ENCODE assay signal across 8 cellular contexts in the genomic region with DNA sequence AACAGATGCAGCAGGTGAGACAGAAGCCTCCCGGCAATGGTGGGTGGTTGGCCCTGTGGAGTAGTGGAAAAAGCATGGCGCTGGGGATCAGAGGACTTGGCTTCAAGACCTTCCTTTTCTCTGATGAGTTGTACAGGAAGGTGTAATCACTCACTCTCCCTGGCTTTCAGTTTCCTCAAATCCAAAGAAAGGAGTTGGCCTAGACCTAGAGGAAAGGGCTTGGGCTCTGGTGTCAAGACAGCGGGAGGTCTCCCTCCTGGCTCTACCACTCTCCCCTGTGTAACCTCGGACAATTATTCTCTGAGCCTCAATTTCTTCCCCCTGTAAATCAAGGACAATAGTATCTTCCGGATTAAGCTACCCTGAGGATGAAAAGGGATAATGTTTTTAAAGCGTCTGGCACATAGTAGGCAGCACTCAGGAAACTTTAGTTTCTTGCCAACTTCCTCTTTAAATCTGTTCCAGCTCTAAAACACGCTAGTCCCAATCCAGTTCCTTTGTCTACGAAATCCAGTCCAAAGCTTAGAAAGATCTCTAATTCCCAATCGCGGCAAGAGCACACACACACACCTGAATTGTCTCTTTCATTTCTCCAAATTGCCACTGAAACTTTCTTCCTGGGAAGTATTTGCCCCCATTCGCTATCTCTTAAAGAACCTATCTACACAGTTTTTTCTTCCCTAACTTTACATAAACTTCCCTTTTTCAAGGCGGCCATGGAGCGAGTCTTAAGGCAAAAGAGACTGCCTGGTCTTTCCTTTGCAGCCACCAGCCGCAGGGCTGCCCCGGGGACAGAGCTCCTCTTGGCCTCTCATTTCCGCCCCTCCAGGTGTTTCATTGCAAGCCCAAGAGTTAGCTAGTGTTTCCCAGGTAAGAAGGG. TPM values are rescaled to one million over a fixed set of nuclear protein-coding genes. Genes with fewer than 3 reads are reported as not detected.
DNase-seq lines count a peak whose midpoint lies in the region; ATAC-seq and TF ChIP-seq lines count a peak whose summit lies in the region.

No MANE protein-coding gene starts in this region.

- H3K4me2 ChIP-seq in fibroblast of lung (ENCODE audit: extremely low read depth, insufficient read depth, low read length), result no peak overlapping the region

- no peak for TF ChIP-seq CTCF in fibroblast of lung (conservative IDR thresholded peaks at IDR 0.05 in 1 of 2, IDR thresholded peaks at IDR 0.05 in 1 of 2; ENCODE audit: low read depth in 1 of 2, low read length in 2 of 2)
- no peak for TF ChIP-seq CTCF in retinal pigment epithelial cell (conservative IDR thresholded peaks at IDR 0.05; ENCODE audit: low read depth, low read length)

- H3K9ac ChIP-seq in fibroblast of lung (ENCODE audit: insufficient read depth, low read length), result no peak overlapping the region

- H2AFZ ChIP-seq in fibroblast of lung (ENCODE audit: low read length), result no peak overlapping the region

- H3K4me3 ChIP-seq in fibroblast of lung (replicated peaks in 1 of 4; ENCODE audit: control extremely low read depth in 1 of 4, insufficient read depth in 1 of 4, low read depth in 3 of 4, low read length in 4 of 4) (peak overlapping the region in 1 of 4 experiments; percentile 58), retinal pigment epithelial cell (ENCODE audit: low read length) (peak overlapping the region; percentile 47)

- H3K27me3 ChIP-seq in fibroblast of lung (ENCODE audit: control insufficient read depth, insufficient read depth, low read length), result no peaks in the 10 kb centered on the region

- H3K36me3 Mint-ChIP-seq in T-helper 2 cell treated with Interferon-gamma antibody and Interleukin-4, amounts not matched to agents 5 μg/mL and 100 μg/mL, for 36 hours (ENCODE audit: low read depth), result no peaks in the 10 kb centered on the region

- no peaks in the 10 kb centered on the region for H4K20me1 ChIP-seq in fibroblast of lung (ENCODE audit: control insufficient read depth, extremely low read depth, insufficient read depth, low read length)

- H3K4me3 Mint-ChIP-seq in T-helper 2 cell treated with Interferon-gamma antibody and Interleukin-4, amounts not matched to agents 5 μg/mL and 100 μg/mL, for 36 hours, result no peak overlapping the region

- H3K27ac Mint-ChIP-seq in T-helper 2 cell treated with Interferon-gamma antibody and Interleukin-4, amounts not matched to agents 5 μg/mL and 100 μg/mL, for 36 hours, result no peak overlapping the region

- no peaks in the 10 kb centered on the region for H3K79me2 ChIP-seq in fibroblast of lung (ENCODE audit: control insufficient read depth, insufficient read depth, low read length)

- DNase-seq in H4 (ENCODE audit: low spot score), result peak; percentile 37
- DNase-seq in NCI-H82 treated with DMSO at 0.1 percent for 48 hours (lab: John Stamatoyannopoulos, UW; ENCODE audit: unreplicated experiment), result peak; percentile 42
- peak; percentile 27 to 30 for DNase-seq in fibroblast of lung (ENCODE audit: low read depth in 2 of 2)
- DNase-seq in retinal pigment epithelial cell (ENCODE audit: low read depth), result no peak
- no peak for DNase-seq in T-helper 1 cell
- DNase-seq in T-helper 2 cell treated with Interferon-gamma antibody and Interleukin-4, amounts not matched to agents 5 μg/mL and 100 μg/mL, for 36 hours (ENCODE audit: low spot score), result no peak

- H3K9me3 ChIP-seq in fibroblast of lung (ENCODE audit: control insufficient read depth, insufficient read depth, low read depth, low read length), result no peaks in the 10 kb centered on the region

- H3K4me1 ChIP-seq in fibroblast of lung (ENCODE audit: control insufficient read depth, extremely low read depth, insufficient read depth, low read length), result no peaks in the 10 kb centered on the region

- no peak overlapping the region for H3K27ac ChIP-seq in fibroblast of lung (ENCODE audit: insufficient read depth, low read length)

- ATAC-seq in GM19035 (IDR thresholded peaks at IDR 0.05; ENCODE audit: unreplicated experiment) (no peak), GM21717 (IDR thresholded peaks at IDR 0.05; ENCODE audit: unreplicated experiment) (no peak)

- peaks cover 5% of the 10 kb centered on the region for H3K27me3 Mint-ChIP-seq in T-helper 2 cell treated with Interferon-gamma antibody and Interleukin-4, amounts not matched to agents 5 μg/mL and 100 μg/mL, for 36 hours (ENCODE audit: low read depth)

- no peaks in the 10 kb centered on the region for H3K4me1 Mint-ChIP-seq in T-helper 2 cell treated with Interferon-gamma antibody and Interleukin-4, amounts not matched to agents 5 μg/mL and 100 μg/mL, for 36 hours (ENCODE audit: low read depth)

- H3K36me3 ChIP-seq in fibroblast of lung (ENCODE audit: control insufficient read depth, insufficient read depth, low read length), result no peaks in the 10 kb centered on the region

- no peaks in the 10 kb centered on the region for H3K9me3 Mint-ChIP-seq in T-helper 2 cell treated with Interferon-gamma antibody and Interleukin-4, amounts not matched to agents 5 μg/mL and 100 μg/mL, for 36 hours

RNA-seq across cellular contexts. Expression of gene GPC4, which starts 29.9 kb away (rescaled TPM):
- 2.4 and 2.7 TPM in 2 replicates for total RNA-seq in H4 (2014; rRNA removed; shearing (Covaris generic))
- 1.5 and 2.8 TPM in 2 replicates for total RNA-seq in fibroblast of lung
- 1.0 and 3.4 TPM in 2 replicates for polyA plus RNA-seq in fibroblast of lung
- 1.4 and 4.5 TPM in 2 replicates for polyA plus RNA-seq in fibroblast of lung (2012)
- polyA minus RNA-seq in fibroblast of lung (ENCODE audit: low replicate concordance), result 1.0 and 3.5 TPM in 2 replicates

Comparison
In these comparisons a context has a peak if more than half of its experiments do, and no peak if none do; other contexts are left out.
1. DNase-seq: peak in H4 (single experiment), NCI-H82 treated with DMSO at 0.1 percent for 48 hours (single experiment) and fibroblast of lung (2 of 2); none in retinal pigment epithelial cell (single experiment), T-helper 1 cell (0 of 5) and T-helper 2 cell treated with Interferon-gamma antibody and Interleukin-4, amounts not matched to agents 5 μg/mL and 100 μg/mL, for 36 hours (single experiment).